8 cellular contexts compared by ENCODE assay signal in genomic region chr12:107610030-107610859, GRCh38.
DNase-seq lines count a peak whose midpoint lies in the region; ATAC-seq and TF ChIP-seq lines count a peak whose summit lies in the region.

No MANE protein-coding gene starts in this region.

- H3K4me3 ChIP-seq in GM12864 (ENCODE audit: low read depth, low read length) (no peak overlapping the region), colonic mucosa (no peak overlapping the region), sigmoid colon (no peak overlapping the region)

- no peaks in the 10 kb centered on the region for H3K9me3 Mint-ChIP-seq in naive B cell

- H3K27ac Mint-ChIP-seq in naive B cell: no peak overlapping the region

- no peaks in the 10 kb centered on the region for H3K27me3 ChIP-seq in colonic mucosa
- peaks cover 0 to 3% (median 0%) of the 10 kb centered on the region in 3 donors for H3K27me3 ChIP-seq in sigmoid colon

- no peaks in the 10 kb centered on the region for H3K27me3 Mint-ChIP-seq in naive B cell

- DNase-seq in AG08396 (ENCODE audit: low spot score) (peak; percentile 56), GM12864 (ENCODE audit: low read depth) (no peak), NCI-H526 (lab: John Stamatoyannopoulos, UW) (peak; percentile 5 to 61), colonic mucosa (no peak), naive B cell (peak; percentile 17), pons (ENCODE audit: low spot score) (no peak), sigmoid colon (no peak)

- no peak overlapping the region for H3K4me3 Mint-ChIP-seq in naive B cell

- H3K27ac ChIP-seq in colonic mucosa: no peak overlapping the region
- no peak overlapping the region for H3K27ac ChIP-seq in sigmoid colon

- H3K36me3 ChIP-seq in colonic mucosa: no peaks in the 10 kb centered on the region
- no peaks in the 10 kb centered on the region for H3K36me3 ChIP-seq in sigmoid colon

- no peaks in the 10 kb centered on the region for H3K4me1 Mint-ChIP-seq in naive B cell

- no peaks in the 10 kb centered on the region for H3K36me3 Mint-ChIP-seq in naive B cell

- no peak for ATAC-seq in naive B cell (ENCODE audit: low read depth in 2 of 2)
- no peak for ATAC-seq in HG02973 (IDR thresholded peaks at IDR 0.05; ENCODE audit: unreplicated experiment)

- TF ChIP-seq EP300 in sigmoid colon (IDR thresholded peaks at IDR 0.05): no peak

- H3K9me3 ChIP-seq in colonic mucosa (no peaks in the 10 kb centered on the region), sigmoid colon (no peaks in the 10 kb centered on the region)

- intact Hi-C loops in colonic mucosa (cut with DNase I): no loop called here
- intact Hi-C loops in sigmoid colon (cut with DNase I): no loop called here

- TF ChIP-seq POLR2A in sigmoid colon (IDR thresholded peaks at IDR 0.05): no peak

- TF ChIP-seq CTCF in GM12864 (IDR thresholded peaks at IDR 0.05; ENCODE audit: low read depth, low read length, missing control alignments) (peak; percentile 78), colonic mucosa (IDR thresholded peaks at IDR 0.05) (peak; percentile 33), sigmoid colon (IDR thresholded peaks at IDR 0.05) (peak in 2 of 4 experiments; percentile 5 to 29)

- 59 to 62% methylated on average over 20 of the region's 20 CpGs for WGBS in sigmoid colon, 2 donors

- H3K4me1 ChIP-seq in colonic mucosa: no peaks in the 10 kb centered on the region
- no peaks in the 10 kb centered on the region for H3K4me1 ChIP-seq in sigmoid colon

- H3K9ac ChIP-seq in colonic mucosa (ENCODE audit: low read depth in 2 of 2, low read length in 2 of 2): no peak overlapping the region

Comparison
In these comparisons a context has a peak if more than half of its experiments do, and no peak if none do; other contexts are left out.
1. DNase-seq: peak in AG08396 (single experiment), NCI-H526 (2 of 2) and naive B cell (single experiment); none in GM12864 (single experiment), colonic mucosa (single experiment), pons (single experiment) and sigmoid colon (single experiment).